ENCODE assay signal across 1 cellular context in the genomic region with DNA sequence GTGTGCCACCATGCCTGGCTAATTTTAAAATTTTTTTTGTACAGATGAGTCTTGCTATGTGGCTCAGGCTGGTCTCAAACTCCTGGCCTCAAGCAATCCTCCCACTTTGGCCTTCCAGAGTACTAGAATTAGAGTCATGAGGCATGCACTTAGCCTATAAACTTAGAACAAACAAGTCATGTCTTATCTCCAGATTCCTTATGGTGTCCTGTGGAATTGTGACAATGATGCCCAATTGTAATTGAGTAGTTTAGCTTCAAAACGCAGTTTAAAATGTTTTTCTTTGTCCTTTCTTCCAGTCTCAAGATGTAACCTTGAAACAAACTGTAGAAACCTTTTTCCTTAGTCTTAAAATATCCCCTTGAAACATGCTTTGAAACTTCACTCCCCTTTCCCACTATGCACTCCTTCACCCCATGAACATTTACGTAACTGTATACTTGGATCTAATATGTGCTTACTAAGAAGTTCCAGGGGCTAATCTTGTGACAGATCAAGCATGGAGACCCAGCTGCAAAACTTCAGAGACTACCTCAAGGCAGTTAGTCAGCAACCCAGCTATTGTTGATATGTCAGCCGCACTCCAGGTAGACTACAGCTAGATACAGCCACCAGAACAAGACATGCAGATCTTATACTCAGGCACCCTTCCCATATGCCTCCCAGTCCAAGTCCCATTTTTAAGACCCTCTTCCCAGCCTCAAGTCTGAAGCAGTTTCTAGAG.
A peak's percentile ranks its signal among the peaks of the same experiment; 100 is the strongest.
TF ChIP-seq lines count a peak whose summit lies in the region.

No MANE protein-coding gene starts in this region.

TF ChIP-seq in HepG2, 621 proteins besides CTCF, POLR2A, EP300 and RAD21:
- no peak for TF ChIP-seq ZNF891 (CRISPR knock-in tag; IDR thresholded peaks at IDR 0.05)
- no peak for TF ChIP-seq KAT8 (CRISPR knock-in tag; IDR thresholded peaks at IDR 0.05)
- no peak for TF ChIP-seq EED (CRISPR knock-in tag; IDR thresholded peaks at IDR 0.05)
- no peak for TF ChIP-seq RFX1 (IDR thresholded peaks at IDR 0.05)
- no peak for TF ChIP-seq CEBPB (IDR thresholded peaks at IDR 0.05; ENCODE audit: borderline replicate concordance, low read depth, low read length)
- no peak for TF ChIP-seq ZNF549 (CRISPR knock-in tag; IDR thresholded peaks at IDR 0.05)
- no peak for TF ChIP-seq PAWR (CRISPR knock-in tag; IDR thresholded peaks at IDR 0.05; ENCODE audit: borderline replicate concordance)
- TF ChIP-seq, protein P1, sequence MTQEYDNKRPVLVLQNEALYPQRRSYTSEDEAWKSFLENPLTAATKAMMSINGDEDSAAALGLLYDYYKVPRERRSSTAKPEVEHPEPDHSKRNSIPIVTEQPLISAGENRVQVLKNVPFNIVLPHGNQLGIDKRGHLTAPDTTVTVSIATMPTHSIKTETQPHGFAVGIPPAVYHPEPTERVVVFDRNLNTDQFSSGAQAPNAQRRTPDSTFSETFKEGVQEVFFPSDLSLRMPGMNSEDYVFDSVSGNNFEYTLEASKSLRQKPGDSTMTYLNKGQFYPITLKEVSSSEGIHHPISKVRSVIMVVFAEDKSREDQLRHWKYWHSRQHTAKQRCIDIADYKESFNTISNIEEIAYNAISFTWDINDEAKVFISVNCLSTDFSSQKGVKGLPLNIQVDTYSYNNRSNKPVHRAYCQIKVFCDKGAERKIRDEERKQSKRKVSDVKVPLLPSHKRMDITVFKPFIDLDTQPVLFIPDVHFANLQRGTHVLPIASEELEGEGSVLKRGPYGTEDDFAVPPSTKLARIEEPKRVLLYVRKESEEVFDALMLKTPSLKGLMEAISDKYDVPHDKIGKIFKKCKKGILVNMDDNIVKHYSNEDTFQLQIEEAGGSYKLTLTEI (CRISPR knock-in tag; conservative IDR thresholded peaks at IDR 0.05), result no peak
- no peak for TF ChIP-seq ZNF367 (CRISPR knock-in tag; IDR thresholded peaks at IDR 0.05; ENCODE audit: borderline replicate concordance)
- no peak for TF ChIP-seq MED8 (CRISPR knock-in tag; IDR thresholded peaks at IDR 0.05; ENCODE audit: insufficient replicate concordance)
- peak; percentile 89 for TF ChIP-seq RBM22 (optimal IDR thresholded peaks at IDR 0.05; ENCODE audit: low read length)
- no peak for TF ChIP-seq NRL (CRISPR knock-in tag; IDR thresholded peaks at IDR 0.05; ENCODE audit: borderline replicate concordance)
- 0 out of 2 replicates have a peak, but pooled peaks have one; percentile 10 for TF ChIP-seq TARDBP (CRISPR knock-in tag; IDR thresholded peaks at IDR 0.05)
- no peak for TF ChIP-seq AKAP8 (CRISPR knock-in tag; IDR thresholded peaks at IDR 0.05)
- no peak for TF ChIP-seq REL (CRISPR knock-in tag; conservative IDR thresholded peaks at IDR 0.05)
- TF ChIP-seq, protein P2, sequence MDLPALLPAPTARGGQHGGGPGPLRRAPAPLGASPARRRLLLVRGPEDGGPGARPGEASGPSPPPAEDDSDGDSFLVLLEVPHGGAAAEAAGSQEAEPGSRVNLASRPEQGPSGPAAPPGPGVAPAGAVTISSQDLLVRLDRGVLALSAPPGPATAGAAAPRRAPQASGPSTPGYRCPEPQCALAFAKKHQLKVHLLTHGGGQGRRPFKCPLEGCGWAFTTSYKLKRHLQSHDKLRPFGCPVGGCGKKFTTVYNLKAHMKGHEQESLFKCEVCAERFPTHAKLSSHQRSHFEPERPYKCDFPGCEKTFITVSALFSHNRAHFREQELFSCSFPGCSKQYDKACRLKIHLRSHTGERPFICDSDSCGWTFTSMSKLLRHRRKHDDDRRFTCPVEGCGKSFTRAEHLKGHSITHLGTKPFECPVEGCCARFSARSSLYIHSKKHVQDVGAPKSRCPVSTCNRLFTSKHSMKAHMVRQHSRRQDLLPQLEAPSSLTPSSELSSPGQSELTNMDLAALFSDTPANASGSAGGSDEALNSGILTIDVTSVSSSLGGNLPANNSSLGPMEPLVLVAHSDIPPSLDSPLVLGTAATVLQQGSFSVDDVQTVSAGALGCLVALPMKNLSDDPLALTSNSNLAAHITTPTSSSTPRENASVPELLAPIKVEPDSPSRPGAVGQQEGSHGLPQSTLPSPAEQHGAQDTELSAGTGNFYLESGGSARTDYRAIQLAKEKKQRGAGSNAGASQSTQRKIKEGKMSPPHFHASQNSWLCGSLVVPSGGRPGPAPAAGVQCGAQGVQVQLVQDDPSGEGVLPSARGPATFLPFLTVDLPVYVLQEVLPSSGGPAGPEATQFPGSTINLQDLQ (CRISPR knock-in tag; IDR thresholded peaks at IDR 0.05), result no peak
- TF ChIP-seq MTF1 (CRISPR knock-in tag; IDR thresholded peaks at IDR 0.05), result no peak
- TF ChIP-seq, protein P3, sequence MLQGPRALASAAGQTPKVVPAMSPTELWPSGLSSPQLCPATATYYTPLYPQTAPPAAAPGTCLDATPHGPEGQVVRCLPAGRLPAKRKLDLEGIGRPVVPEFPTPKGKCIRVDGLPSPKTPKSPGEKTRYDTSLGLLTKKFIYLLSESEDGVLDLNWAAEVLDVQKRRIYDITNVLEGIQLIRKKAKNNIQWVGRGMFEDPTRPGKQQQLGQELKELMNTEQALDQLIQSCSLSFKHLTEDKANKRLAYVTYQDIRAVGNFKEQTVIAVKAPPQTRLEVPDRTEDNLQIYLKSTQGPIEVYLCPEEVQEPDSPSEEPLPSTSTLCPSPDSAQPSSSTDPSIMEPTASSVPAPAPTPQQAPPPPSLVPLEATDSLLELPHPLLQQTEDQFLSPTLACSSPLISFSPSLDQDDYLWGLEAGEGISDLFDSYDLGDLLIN (CRISPR knock-in tag; IDR thresholded peaks at IDR 0.05; ENCODE audit: borderline replicate concordance), result no peak
